Comparison of ENCODE assay signal across 11 cellular contexts in the genomic region with DNA sequence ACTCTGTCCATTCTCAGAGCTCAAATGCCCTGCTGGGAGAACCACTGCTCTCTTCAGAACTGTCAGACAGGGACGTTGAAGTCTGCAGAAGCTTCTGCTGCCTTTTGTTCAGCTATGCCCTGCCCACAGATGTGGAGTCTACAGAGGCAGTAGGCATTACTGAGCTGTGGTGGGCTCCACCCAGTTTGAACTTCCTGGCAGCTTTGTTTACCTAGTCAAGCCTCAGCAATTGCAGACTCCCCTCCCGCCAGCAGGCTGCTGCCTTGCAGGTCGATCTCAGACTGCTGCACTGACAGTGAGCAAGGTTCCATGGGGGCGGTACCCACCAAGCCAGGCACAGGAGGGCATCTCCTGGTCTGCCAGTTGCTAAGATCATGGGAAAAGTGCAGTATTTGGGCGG. TPM values are rescaled to one million over a fixed set of nuclear protein-coding genes. Genes with fewer than 3 reads are reported as not detected.
DNase-seq lines count a peak whose midpoint lies in the region; ATAC-seq lines count a peak whose summit lies in the region.
"Had no signal": no experiment of that assay in that cellular context is flagged by ENCODE, and none has a peak within 500 bp of the region (broad histone marks: within the 10 kb centered on the region; RNA-seq: fewer than 3 reads in every experiment).

No MANE protein-coding gene starts in this region.

- H3K4me1 Mint-ChIP-seq in immature natural killer cell: peaks cover 38 to 40% of the 10 kb centered on the region in 2 donors
- peaks cover 2 to 6% of the 10 kb centered on the region in 2 donors for H3K4me1 Mint-ChIP-seq in stimulated activated naive B cell treated with anti-CD40 and anti-IgM and Interleukin-4, amounts not matched to agents 10 μg/mL and 1 μg/mL and 100 μg/mL, for 72 hours

- H3K9me3 Mint-ChIP-seq in immature natural killer cell: peaks cover 0 to 22% (median 18%) of the 10 kb centered on the region in 6 donors
- H3K9me3 Mint-ChIP-seq in stimulated activated naive B cell treated with anti-CD40 and anti-IgM and Interleukin-4, amounts not matched to agents 10 μg/mL and 1 μg/mL and 100 μg/mL, for 72 hours: peaks cover 19 to 31% of the 10 kb centered on the region in 2 donors

- H3K4me3 Mint-ChIP-seq in immature natural killer cell: peak overlapping the region; percentile 44 to 89 (median 49)
- H3K4me3 Mint-ChIP-seq in stimulated activated naive B cell treated with anti-CD40 and anti-IgM and Interleukin-4, amounts not matched to agents 10 μg/mL and 1 μg/mL and 100 μg/mL, for 72 hours: no peak overlapping the region

- DNase-seq in DMS53 treated with DMSO at 0.1 percent for 48 hours (lab: John Stamatoyannopoulos, UW; ENCODE audit: unreplicated experiment) (peak; percentile 63), NCI-H69 (lab: John Stamatoyannopoulos, UW) (peak; percentile 66), immature natural killer cell (peak; percentile 42 to 74 (median 54)), LoVo (ENCODE audit: low spot score) (no peak), NCI-H1694 (lab: John Stamatoyannopoulos, UW) (no peak), CD1c-positive myeloid dendritic cell (ENCODE audit: extremely low spot score) (no peak)
- peak; percentile 66 for DNase-seq in activated CD8-positive, alpha-beta memory T cell treated with anti-CD3 and anti-CD28 coated beads for 24 hours
- DNase-seq in stimulated activated naive B cell treated with anti-CD40 and anti-IgM and Interleukin-4, amounts not matched to agents 10 μg/mL and 1 μg/mL and 100 μg/mL, for 72 hours: no peak
- DNase-seq: Caco-2; stimulated activated CD4-positive, alpha-beta T cell treated with anti-CD3 and anti-CD28 coated beads, Interleukin-4, amount 100 ng/mL, for 1 hour; testis had no signal

- peaks cover 6 to 14% (median 11%) of the 10 kb centered on the region in 3 donors for H3K36me3 Mint-ChIP-seq in immature natural killer cell
- H3K36me3 Mint-ChIP-seq in stimulated activated naive B cell treated with anti-CD40 and anti-IgM and Interleukin-4, amounts not matched to agents 10 μg/mL and 1 μg/mL and 100 μg/mL, for 72 hours: peaks cover 19 to 26% of the 10 kb centered on the region in 2 donors

- peaks cover 2 to 7% (median 4%) of the 10 kb centered on the region in 3 donors for H3K27me3 Mint-ChIP-seq in immature natural killer cell (ENCODE audit: low read depth in 3 of 3)
- no peaks in the 10 kb centered on the region for H3K27me3 Mint-ChIP-seq in stimulated activated naive B cell treated with anti-CD40 and anti-IgM and Interleukin-4, amounts not matched to agents 10 μg/mL and 1 μg/mL and 100 μg/mL, for 72 hours

- peak overlapping the region in 4 of 6 donors; percentile 14 to 92 (median 63) for H3K27ac Mint-ChIP-seq in immature natural killer cell
- H3K27ac Mint-ChIP-seq in stimulated activated naive B cell treated with anti-CD40 and anti-IgM and Interleukin-4, amounts not matched to agents 10 μg/mL and 1 μg/mL and 100 μg/mL, for 72 hours: no peak overlapping the region

- ATAC-seq in stimulated activated naive B cell treated with anti-CD40 and anti-IgM and Interleukin-4, amounts not matched to agents 10 μg/mL and 1 μg/mL and 100 μg/mL, for 72 hours (replicated peaks): no peak

RNA-seq across cellular contexts. Expression of gene UFL1, which starts 21.8 kb away (rescaled TPM):
- polyA plus RNA-seq in immature natural killer cell: 10 to 100 TPM; 11.3 to 19.8 (median 14.2) TPM

Comparison
In these comparisons a context has a peak if more than half of its experiments do, and no peak if none do; other contexts are left out.
1. DNase-seq: peak in DMS53 treated with DMSO at 0.1 percent for 48 hours (single experiment), NCI-H69 (single experiment), activated CD8-positive, alpha-beta memory T cell treated with anti-CD3 and anti-CD28 coated beads for 24 hours (single experiment) and immature natural killer cell (3 of 3); none in LoVo (single experiment), NCI-H1694 (single experiment), CD1c-positive myeloid dendritic cell (single experiment) and stimulated activated naive B cell treated with anti-CD40 and anti-IgM and Interleukin-4, amounts not matched to agents 10 μg/mL and 1 μg/mL and 100 μg/mL, for 72 hours (single experiment).
2. H3K4me3 Mint-ChIP-seq: peak in immature natural killer cell (5 of 5); none in stimulated activated naive B cell treated with anti-CD40 and anti-IgM and Interleukin-4, amounts not matched to agents 10 μg/mL and 1 μg/mL and 100 μg/mL, for 72 hours (0 of 2).